In genomic region chr12:7588703-7589329, GRCh38 we compare ENCODE assay signal across 8 cellular contexts.
DNase-seq lines count a peak whose midpoint lies in the region; ATAC-seq and TF ChIP-seq lines count a peak whose summit lies in the region.

No MANE protein-coding gene starts in this region.

- H3K27me3 ChIP-seq in CD8-positive, alpha-beta memory T cell (ENCODE audit: insufficient read depth, low read length, poor library complexity, severe bottlenecking), result no peaks in the 10 kb centered on the region

- DNase-seq in CD8-positive, alpha-beta memory T cell, result peak; percentile 3 to 52 (median 29)
- DNase-seq in RPMI8226 (peak; percentile 58), amniotic epithelial cell (ENCODE audit: low read depth) (peak; percentile 32), iPS DF 19.7 (ENCODE audit: low read depth, low spot score) (peak; percentile 30)
- DNase-seq in stimulated activated CD4-positive, alpha-beta T cell treated with anti-CD3 and anti-CD28 coated beads, TNF-alpha, amount 100 ng/mL, for 24 hours (ENCODE audit: low read depth in 3 of 3), result peak in 2 of 3 experiments; percentile 14 to 20

- ATAC-seq in GM18505 (IDR thresholded peaks at IDR 0.05; ENCODE audit: unreplicated experiment), result no peak
- no peak for ATAC-seq in GM21825 (IDR thresholded peaks at IDR 0.05; ENCODE audit: unreplicated experiment)

- H3K36me3 ChIP-seq in CD8-positive, alpha-beta memory T cell (ENCODE audit: insufficient read depth, low read length), result no peaks in the 10 kb centered on the region
- H3K36me3 ChIP-seq in HEK293 (ENCODE audit: control insufficient read depth in 2 of 2, insufficient read depth in 1 of 2, low read length in 2 of 2), result no peaks in the 10 kb centered on the region

- H3K9me3 Mint-ChIP-seq in CD8-positive, alpha-beta memory T cell, result peaks cover 0 to 2% (median 0%) of the 10 kb centered on the region in 5 donors

- no peak for TF ChIP-seq POLR2A in GM18505 (IDR thresholded peaks at IDR 0.05; ENCODE audit: borderline replicate concordance, extremely low read depth, insufficient read depth, insufficient read length)

- H3K4me1 ChIP-seq in CD8-positive, alpha-beta memory T cell (ENCODE audit: insufficient read depth, low read length), result no peaks in the 10 kb centered on the region
- H3K4me1 ChIP-seq in HEK293 (ENCODE audit: control insufficient read depth, insufficient read depth, low read length), result no peaks in the 10 kb centered on the region

- H3K9me3 ChIP-seq in CD8-positive, alpha-beta memory T cell (ENCODE audit: low read length), result no peaks in the 10 kb centered on the region
- no peaks in the 10 kb centered on the region for H3K9me3 ChIP-seq in HEK293 (ENCODE audit: control insufficient read depth, insufficient read depth, low read depth, low read length)

- H3K27me3 Mint-ChIP-seq in CD8-positive, alpha-beta memory T cell, result peaks cover 12 to 57% of the 10 kb centered on the region in 2 donors

- no peak overlapping the region for H3K4me3 ChIP-seq in CD8-positive, alpha-beta memory T cell (ENCODE audit: low read length)
- no peak overlapping the region for H3K4me3 ChIP-seq in HEK293 (ENCODE audit: low read depth, low read length)

- no peak overlapping the region for H3K4me3 Mint-ChIP-seq in CD8-positive, alpha-beta memory T cell

- TF ChIP-seq CTCF in HEK293 (tag by site-specific recombination; IDR thresholded peaks at IDR 0.05), result no peak

- no peak overlapping the region for H3K27ac Mint-ChIP-seq in CD8-positive, alpha-beta memory T cell

- CTCF ChIA-PET in CD8-positive, alpha-beta memory T cell (lab: Charles Lee), result interaction anchor here (1.8 to 2.1 kb wide), 2 partner anchors 51 to 58 kb away, joined by 3 to 7 read pairs; no protein-coding TSS in a partner anchor
- CTCF ChIA-PET in HEK293 (lab: Yijun Ruan, JAX), result interaction anchor here (0.6 to 1.1 kb wide), 2 partner anchors 47 to 58 kb away, joined by 3 to 5 read pairs; no protein-coding TSS in a partner anchor

- H3K4me1 Mint-ChIP-seq in CD8-positive, alpha-beta memory T cell, result peaks cover 0 to 2% (median 0%) of the 10 kb centered on the region in 3 donors

- peaks cover 0 to 2% (median 0%) of the 10 kb centered on the region in 3 donors for H3K36me3 Mint-ChIP-seq in CD8-positive, alpha-beta memory T cell

- POLR2A ChIA-PET in CD8-positive, alpha-beta memory T cell (lab: Charles Lee), result no interaction called here
- POLR2A ChIA-PET in HEK293 (lab: Yijun Ruan, JAX), result no interaction called here

- H3K27ac ChIP-seq in CD8-positive, alpha-beta memory T cell (ENCODE audit: low read depth, low read length), result no peak overlapping the region
- no peak overlapping the region for H3K27ac ChIP-seq in HEK293 (ENCODE audit: extremely low read depth, low read depth, low read length)

TF ChIP-seq in HEK293, 187 proteins besides CTCF, POLR2A, EP300 and RAD21:
- TF ChIP-seq ZSCAN4 (tag by site-specific recombination; IDR thresholded peaks at IDR 0.05) (no peak), ZNF660 (tag by site-specific recombination; IDR thresholded peaks at IDR 0.05) (0 out of 2 replicates have a peak, but pooled peaks have one; percentile 38), ZNF654 (tag by site-specific recombination; IDR thresholded peaks at IDR 0.05; ENCODE audit: low read depth) (peak; percentile 62), ZNF362 (tag by site-specific recombination; IDR thresholded peaks at IDR 0.05) (peak; percentile 64)
